32 cellular contexts compared by ENCODE assay signal in the genomic region with DNA sequence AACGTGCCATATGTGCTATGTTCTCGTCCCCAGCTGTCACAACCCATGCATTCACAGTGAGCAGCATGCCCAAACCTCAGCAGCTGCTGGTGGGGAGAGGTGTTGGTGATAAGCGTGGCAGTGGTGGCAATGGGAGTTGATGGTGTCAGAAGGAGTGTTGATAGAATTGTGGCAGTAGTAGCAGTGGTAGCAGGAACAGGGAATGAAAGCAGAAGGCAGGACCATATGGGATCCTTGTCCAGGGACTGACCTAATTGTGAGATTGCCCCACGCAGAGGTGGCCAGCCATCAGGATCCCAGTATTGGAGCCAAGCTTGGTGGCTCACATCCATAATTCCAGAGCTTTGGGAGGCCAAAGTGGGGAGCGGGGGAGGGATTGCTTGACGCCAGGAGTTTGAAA.
DNase-seq lines count a peak whose midpoint lies in the region; ATAC-seq, FAIRE-seq and TF ChIP-seq lines count a peak whose summit lies in the region.
"Had no signal": no experiment of that assay in that cellular context is flagged by ENCODE, and none has a peak within 500 bp of the region (broad histone marks: within the 10 kb centered on the region; RNA-seq: fewer than 3 reads in every experiment).

No MANE protein-coding gene starts in this region.

- FAIRE-seq in urothelium cell line (lab: Jason Lieb, UNC) (peak; percentile 5), HTR-8/SVneo (lab: Jason Lieb, UNC) (no peak)
- FAIRE-seq: bronchial epithelial cell, D721Med, GM12878, HepG2 had no signal

- H3K27ac ChIP-seq in lower lobe of right lung (no peak overlapping the region), tibial artery (no peak overlapping the region)
- H3K27ac ChIP-seq: 22Rv1, hepatocyte, HL-60, parathyroid adenoma, Peyer's patch, right lobe of liver, SJCRH30 had no signal

- DNase-seq in NCI-H82 (lab: John Stamatoyannopoulos, UW) (peak; percentile 51), NCI-H82 treated with DMSO at 0.1 percent for 48 hours (lab: John Stamatoyannopoulos, UW; ENCODE audit: unreplicated experiment) (no peak), glutamatergic neuron (peak; percentile 52), lower lobe of right lung (no peak), urothelium cell line (ENCODE audit: low spot score) (no peak), HTR-8/SVneo (ENCODE audit: insufficient read length, low spot score) (no peak), tibial artery (no peak), NCI-H2081 (lab: John Stamatoyannopoulos, UW) (no peak)
- DNase-seq: activated CD4-positive, CD25-positive, alpha-beta regulatory T cell; cortex of kidney; foreskin fibroblast; NCI-H1436 treated with DMSO at 0.1 percent for 48 hours; NCI-H526 treated with DMSO at 0.1 percent for 48 hours; Peyer's patch; right lobe of liver; SJCRH30; stimulated activated CD4-positive, alpha-beta T cell treated with anti-CD3 and anti-CD28 coated beads, Interleukin-12 subunit alpha, Interleukin-12 subunit beta, amount 100 ng/mL, for 4 hours; stimulated activated CD4-positive, alpha-beta T cell treated with anti-CD3 and anti-CD28 coated beads, Interleukin-4, amount 100 ng/mL, for 1 hour had no signal

- TF ChIP-seq CTCF in glutamatergic neuron (IDR thresholded peaks at IDR 0.05; ENCODE audit: partially characterized antibody, unreplicated experiment) = no peak
- TF ChIP-seq CTCF in lower lobe of right lung (IDR thresholded peaks at IDR 0.05) = no peak
- TF ChIP-seq CTCF in tibial artery (IDR thresholded peaks at IDR 0.05) = no peak

- H3K36me3 ChIP-seq in lower lobe of right lung (no peaks in the 10 kb centered on the region), tibial artery (no peaks in the 10 kb centered on the region)
- H3K36me3 ChIP-seq: Peyer's patch, right lobe of liver, SJCRH30 had no signal

- H3K27me3 ChIP-seq in lower lobe of right lung (ENCODE audit: low read depth) = no peaks in the 10 kb centered on the region
- no peaks in the 10 kb centered on the region for H3K27me3 ChIP-seq in tibial artery
- H3K27me3 ChIP-seq: hepatocyte, Peyer's patch, right lobe of liver, SJCRH30 had no signal

- peaks cover 10% of the 10 kb centered on the region for H3K9me3 Mint-ChIP-seq in glutamatergic neuron (ENCODE audit: unreplicated experiment)

- H3K9me3 ChIP-seq in lower lobe of right lung (peaks cover 8% of the 10 kb centered on the region), tibial artery (peaks cover 0 to 3% (median 0%) of the 10 kb centered on the region in 3 donors)
- H3K9me3 ChIP-seq: Peyer's patch, right lobe of liver, SJCRH30 had no signal

- H3K27ac Mint-ChIP-seq in glutamatergic neuron (ENCODE audit: unreplicated experiment) = peak overlapping the region; percentile 100
- H3K27ac Mint-ChIP-seq: activated naive CD4-positive, alpha-beta T cell treated with anti-CD3 and anti-CD28 coated beads, Interleukin-2, amount 50 U/mL, for 24 hours; activated T-helper 1 cell treated with anti-CD3 and anti-CD28 coated beads, Interleukin-12 subunit alpha, Interleukin-12 subunit beta, Interleukin-2, Interleukin-4 antibody, amounts not matched to agents 30 ng/mL and 10 ng/mL and 1 ng/mL, durations not matched to agents 14 hours and 24 hours and 36 hours; CD14-positive monocyte; GM23338; stimulated activated effector memory CD8-positive, alpha-beta T cell treated with anti-CD3 and anti-CD28 coated beads, Interleukin-12 subunit alpha, Interleukin-12 subunit beta, amount 100 ng/mL, for 72 hours had no signal

- peaks cover 9% of the 10 kb centered on the region for H3K27me3 Mint-ChIP-seq in glutamatergic neuron (ENCODE audit: unreplicated experiment)
- H3K27me3 Mint-ChIP-seq: activated naive CD4-positive, alpha-beta T cell treated with anti-CD3 and anti-CD28 coated beads, Interleukin-2, amount 50 U/mL, for 24 hours had no signal

- no peaks in the 10 kb centered on the region for H3K4me1 ChIP-seq in lower lobe of right lung
- peaks cover 0 to 16% (median 9%) of the 10 kb centered on the region in 4 donors for H3K4me1 ChIP-seq in tibial artery
- H3K4me1 ChIP-seq: parathyroid adenoma, Peyer's patch, right lobe of liver, SJCRH30 had no signal

- H3K4me3 ChIP-seq in lower lobe of right lung (no peak overlapping the region), tibial artery (no peak overlapping the region)
- H3K4me3 ChIP-seq: GM12878, GM23338, hepatocyte, Peyer's patch, right lobe of liver, SJCRH30 had no signal

- H3K4me1 Mint-ChIP-seq in glutamatergic neuron (ENCODE audit: low read depth, unreplicated experiment) = peaks cover 22% of the 10 kb centered on the region
- H3K4me1 Mint-ChIP-seq: activated naive CD4-positive, alpha-beta T cell treated with anti-CD3 and anti-CD28 coated beads, Interleukin-2, amount 50 U/mL, for 24 hours; CD14-positive monocyte; stimulated activated effector memory CD8-positive, alpha-beta T cell treated with anti-CD3 and anti-CD28 coated beads, Interleukin-12 subunit alpha, Interleukin-12 subunit beta, amount 100 ng/mL, for 72 hours had no signal

- H3K4me3 Mint-ChIP-seq in glutamatergic neuron (ENCODE audit: unreplicated experiment) = peak overlapping the region; percentile 59
- H3K4me3 Mint-ChIP-seq: activated naive CD4-positive, alpha-beta T cell treated with anti-CD3 and anti-CD28 coated beads, Interleukin-2, amount 50 U/mL, for 24 hours; activated T-helper 1 cell treated with anti-CD3 and anti-CD28 coated beads, Interleukin-12 subunit alpha, Interleukin-12 subunit beta, Interleukin-2, Interleukin-4 antibody, amounts not matched to agents 30 ng/mL and 10 ng/mL and 1 ng/mL, durations not matched to agents 14 hours and 24 hours and 36 hours; CD14-positive monocyte; GM23338; stimulated activated effector memory CD8-positive, alpha-beta T cell treated with anti-CD3 and anti-CD28 coated beads, Interleukin-12 subunit alpha, Interleukin-12 subunit beta, amount 100 ng/mL, for 72 hours had no signal

- peaks cover 7% of the 10 kb centered on the region for H3K36me3 Mint-ChIP-seq in glutamatergic neuron (ENCODE audit: unreplicated experiment)
- H3K36me3 Mint-ChIP-seq: CD14-positive monocyte; stimulated activated effector memory CD8-positive, alpha-beta T cell treated with anti-CD3 and anti-CD28 coated beads, Interleukin-12 subunit alpha, Interleukin-12 subunit beta, amount 100 ng/mL, for 72 hours had no signal

- intact Hi-C loops in lower lobe of right lung (cut with DNase I) (no loop called here), tibial artery (cut with DNase I; ENCODE audit: low total_unique reads) (no loop called here)

- peak; percentile 41 to 64 for ATAC-seq in lower lobe of right lung
- ATAC-seq: esophagus mucosa; GM12878; GM23338; HepG2; right lobe of liver; stimulated activated effector memory CD8-positive, alpha-beta T cell treated with anti-CD3 and anti-CD28 coated beads, Interleukin-12 subunit alpha, Interleukin-12 subunit beta, amount 100 ng/mL, for 72 hours had no signal

Comparison
In these comparisons a context has a peak if more than half of its experiments do, and no peak if none do; other contexts are left out.
1. DNase-seq: peak in NCI-H82 (single experiment) and glutamatergic neuron (single experiment); none in NCI-H82 treated with DMSO at 0.1 percent for 48 hours (single experiment), lower lobe of right lung (single experiment), urothelium cell line (single experiment), HTR-8/SVneo (single experiment), tibial artery (0 of 2) and NCI-H2081 (0 of 2).